8 cellular contexts compared by ENCODE assay signal in the genomic region with DNA sequence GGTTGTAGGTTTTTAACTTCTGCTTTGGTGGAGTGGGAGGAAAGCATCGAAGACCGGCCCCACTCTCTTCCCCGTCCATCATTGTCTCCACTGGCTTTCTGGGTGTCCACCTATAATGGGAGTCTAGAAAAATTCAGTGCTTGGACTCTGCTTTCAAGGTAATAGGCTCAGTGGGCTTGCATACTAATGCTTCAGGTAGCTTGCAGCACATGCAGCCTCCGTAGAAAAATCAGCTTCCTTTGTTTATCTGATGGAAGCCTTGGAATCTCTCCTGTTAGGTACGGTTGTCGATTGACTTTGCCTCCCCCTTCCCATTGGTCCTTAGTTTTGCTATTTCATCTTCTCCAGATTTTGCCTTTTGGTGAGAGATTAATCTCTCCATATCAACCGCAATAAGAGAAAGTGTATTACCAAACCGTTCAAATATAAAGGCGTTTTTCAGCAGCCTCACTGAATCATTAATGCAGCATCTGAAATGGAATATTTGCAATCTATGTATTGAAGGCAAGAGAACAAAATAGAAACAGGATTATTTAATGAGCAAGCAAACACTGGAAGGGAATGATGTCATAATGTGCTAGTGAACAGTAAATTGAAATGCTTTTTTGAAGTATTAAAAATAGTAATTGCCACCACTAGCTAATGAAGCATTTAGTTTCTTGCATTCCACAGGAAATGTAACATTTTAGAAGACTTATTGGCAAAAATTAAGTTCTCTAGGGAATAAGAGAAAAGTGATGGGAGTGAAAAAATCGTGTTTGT. TPM values are rescaled to one million over a fixed set of nuclear protein-coding genes. Genes with fewer than 3 reads are reported as not detected.
A peak's percentile ranks its signal among the peaks of the same experiment; 100 is the strongest.
DNase-seq lines count a peak whose midpoint lies in the region; ATAC-seq and TF ChIP-seq lines count a peak whose summit lies in the region.

No MANE protein-coding gene starts in this region.

- 15% methylated on average over 9 of the region's 10 CpGs for WGBS in HUES64

- TF ChIP-seq CTCF in left lung (IDR thresholded peaks at IDR 0.05) (no peak), tibial artery (IDR thresholded peaks at IDR 0.05) (no peak)

- no peaks in the 10 kb centered on the region for H3K27me3 ChIP-seq in HUES64 (ENCODE audit: insufficient read depth, low read length)
- H3K27me3 ChIP-seq in left lung = no peaks in the 10 kb centered on the region
- H3K27me3 ChIP-seq in tibial artery = no peaks in the 10 kb centered on the region

- H3K4me1 ChIP-seq in HUES64 (ENCODE audit: insufficient read depth, low read length) = peaks cover 12% of the 10 kb centered on the region
- peaks cover 8 to 41% of the 10 kb centered on the region in 2 donors for H3K4me1 ChIP-seq in left lung
- H3K4me1 ChIP-seq in tibial artery = peaks cover 0 to 28% (median 18%) of the 10 kb centered on the region in 4 donors

- intact Hi-C loops in left lung (cut with DNase I) (no loop called here), tibial artery (cut with DNase I; ENCODE audit: low total_unique reads) (loop anchor here (10.0 kb wide), 1 partner anchor 569 kb away; a partner anchor contains a TSS)

- no peak for ATAC-seq in left lung
- no peak for ATAC-seq in GM19463 (IDR thresholded peaks at IDR 0.05; ENCODE audit: unreplicated experiment)
- no peak for ATAC-seq in GM18861 (IDR thresholded peaks at IDR 0.05; ENCODE audit: unreplicated experiment)

- H3K27ac ChIP-seq in HUES64 (ENCODE audit: low read depth, low read length) (peak overlapping the region; percentile 98), angular gyrus (ENCODE audit: low read depth, low read length) (peak overlapping the region; percentile 72), left lung (peak overlapping the region; percentile 94 to 98), tibial artery (peak overlapping the region; percentile 99 to 100)

- peak; percentile 41 for DNase-seq in ELR (ENCODE audit: low read depth)
- DNase-seq in left lung = no peak
- DNase-seq in tibial artery = no peak
- no peak for DNase-seq in NCI-H1417 treated with DMSO at 0.1 percent for 48 hours (lab: John Stamatoyannopoulos, UW)

- H3K36me3 ChIP-seq in HUES64 (ENCODE audit: insufficient read depth, low read length) (no peaks in the 10 kb centered on the region; the same call in 1 of the 2 replicates), left lung (no peaks in the 10 kb centered on the region), tibial artery (no peaks in the 10 kb centered on the region)

- H3K4me3 ChIP-seq in HUES64 (ENCODE audit: low read length) (peak overlapping the region; percentile 80), left lung (peak overlapping the region; percentile 89 to 98), tibial artery (peak overlapping the region; percentile 99 to 100)

- H3K9ac ChIP-seq in HUES64 (ENCODE audit: low read depth, low read length) = peak overlapping the region; percentile 93

- H3K9me3 ChIP-seq in HUES64 (ENCODE audit: insufficient read depth, low read depth, low read length) = no peaks in the 10 kb centered on the region
- no peaks in the 10 kb centered on the region for H3K9me3 ChIP-seq in left lung
- H3K9me3 ChIP-seq in tibial artery = no peaks in the 10 kb centered on the region

RNA-seq across cellular contexts. Expression of a gene that starts 0.9 kb away (rescaled TPM):
- polyA plus RNA-seq in HUES64 (2013, experiment 1 of 2) = 22.7 TPM
- 20.9 TPM for polyA plus RNA-seq in HUES64 (2013, experiment 2 of 2)
- total RNA-seq in left lung = 10 to 100 TPM; 28.0 to 44.2 TPM

RNA-seq across cellular contexts. Expression of a gene that starts 6.1 kb away (rescaled TPM):
- polyA plus RNA-seq in HUES64 (2013, experiment 1 of 2) = 116 TPM
- polyA plus RNA-seq in HUES64 (2013, experiment 2 of 2) = 127 TPM
- total RNA-seq in left lung = 10 to 100 TPM; 39.4 to 44.9 TPM
